12 cellular contexts compared by ENCODE assay signal in the genomic region with DNA sequence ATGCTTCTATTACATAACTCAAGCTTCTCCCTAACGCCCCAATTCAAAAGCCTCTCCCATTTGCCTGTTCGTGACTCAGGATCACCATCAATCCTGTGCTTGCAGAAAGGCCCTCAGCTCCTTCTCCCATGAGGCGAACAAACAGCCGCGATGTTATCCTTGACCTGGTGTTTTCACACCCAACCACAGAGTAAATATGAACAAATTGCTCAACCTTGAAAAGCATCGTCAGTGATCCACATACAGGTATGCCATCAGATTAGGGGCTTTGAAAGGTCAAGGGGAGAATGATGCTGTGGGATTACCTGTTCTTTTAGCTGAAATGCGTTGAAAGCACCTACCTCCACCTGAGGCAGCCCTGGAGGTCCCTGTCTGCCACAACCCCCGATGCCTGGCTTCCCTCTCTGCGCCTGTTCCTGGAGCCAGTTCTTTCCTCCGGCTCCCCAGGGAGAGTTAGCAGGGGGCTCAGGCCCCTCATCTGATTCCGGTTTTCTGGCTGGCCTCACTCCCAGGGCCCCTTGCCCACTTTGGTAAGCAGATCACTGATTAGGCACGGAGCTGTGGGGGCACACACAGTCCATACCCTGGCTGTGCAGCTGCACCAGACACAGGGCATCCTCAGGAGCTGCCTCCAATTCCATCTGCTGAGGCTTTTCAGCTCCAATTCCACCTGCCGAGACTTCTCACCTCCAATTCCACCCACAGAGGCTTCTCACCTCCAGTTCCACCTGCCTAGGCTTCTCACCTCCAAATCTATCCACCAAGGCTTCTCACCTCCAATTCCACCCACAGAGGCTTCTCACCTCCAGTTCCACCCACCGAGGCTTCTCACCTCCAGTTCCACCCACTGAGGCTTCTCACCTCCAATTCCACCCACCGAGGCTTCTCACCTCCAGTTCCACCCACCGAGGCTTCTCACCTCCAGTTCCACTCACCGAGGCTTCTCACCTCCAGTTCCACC. TPM values are rescaled to one million over a fixed set of nuclear protein-coding genes. Genes with fewer than 3 reads are reported as not detected.
A peak's percentile ranks its signal among the peaks of the same experiment; 100 is the strongest.
DNase-seq lines count a peak whose midpoint lies in the region; ATAC-seq, FAIRE-seq and TF ChIP-seq lines count a peak whose summit lies in the region.
"Had no signal": no experiment of that assay in that cellular context is flagged by ENCODE, and none has a peak within 500 bp of the region (broad histone marks: within the 10 kb centered on the region; RNA-seq: fewer than 3 reads in every experiment).

No MANE protein-coding gene starts in this region.

- H3K9me3 ChIP-seq in sigmoid colon: no peaks in the 10 kb centered on the region

- intact Hi-C loops in sigmoid colon (cut with DNase I): no loop called here

- no peak for TF ChIP-seq EP300 in sigmoid colon (IDR thresholded peaks at IDR 0.05)

- no peaks in the 10 kb centered on the region for H3K36me3 ChIP-seq in sigmoid colon

- TF ChIP-seq POLR2A in sigmoid colon (IDR thresholded peaks at IDR 0.05): no peak

- H3K27me3 ChIP-seq in sigmoid colon: peaks cover 0 to 8% (median 0%) of the 10 kb centered on the region in 3 donors

- TF ChIP-seq CTCF in sigmoid colon (IDR thresholded peaks at IDR 0.05): no peak

- no peak for FAIRE-seq in GM19239 (lab: Jason Lieb, UNC)
- FAIRE-seq: G401.6 had no signal

- WGBS in sigmoid colon, 2 donors: 61 to 72% methylated on average over 16 to 17 of the region's 17 CpGs

- H3K4me3 ChIP-seq in sigmoid colon: no peak overlapping the region

- H3K27ac ChIP-seq in sigmoid colon: no peak overlapping the region

- H3K4me1 ChIP-seq in sigmoid colon: no peaks in the 10 kb centered on the region

- DNase-seq in NCI-H748 (lab: John Stamatoyannopoulos, UW; ENCODE audit: unreplicated experiment) (peak; percentile 46), NCI-H748 treated with DMSO at 0.1 percent for 48 hours (lab: John Stamatoyannopoulos, UW) (no peak), HuH-7 (ENCODE audit: low spot score) (peak; percentile 62), sigmoid colon (peak; percentile 35), foreskin melanocyte (no peak), GM19239 (ENCODE audit: insufficient read length, low spot score) (no peak), NCI-H187 treated with DMSO at 0.1 percent for 48 hours (lab: John Stamatoyannopoulos, UW) (no peak)
- DNase-seq: midbrain, NCI-H1092 treated with DMSO at 0.1 percent for 48 hours, retina had no signal

- peak; percentile 78 for ATAC-seq in esophagus mucosa

RNA-seq across cellular contexts. Expression of a gene that starts 39.3 kb away (rescaled TPM):
- total RNA-seq in esophagus mucosa (21.6 TPM), sigmoid colon (10 to 100 TPM; 44.6 to 84.4 (median 53.7) TPM)
- polyA plus RNA-seq in sigmoid colon: 10 to 100 TPM; 34.8 to 88.2 (median 54.3) TPM

Comparison
In these comparisons a context has a peak if more than half of its experiments do, and no peak if none do; other contexts are left out.
1. DNase-seq: peak in NCI-H748 (single experiment), HuH-7 (single experiment) and sigmoid colon (single experiment); none in NCI-H748 treated with DMSO at 0.1 percent for 48 hours (single experiment), foreskin melanocyte (single experiment), GM19239 (single experiment) and NCI-H187 treated with DMSO at 0.1 percent for 48 hours (single experiment).